9 cellular contexts compared by ENCODE assay signal in genomic region chr4:182449960-182450359, GRCh38.
DNase-seq lines count a peak whose midpoint lies in the region; ATAC-seq and TF ChIP-seq lines count a peak whose summit lies in the region.
"Had no signal": no experiment of that assay in that cellular context is flagged by ENCODE, and none has a peak within 500 bp of the region (broad histone marks: within the 10 kb centered on the region; RNA-seq: fewer than 3 reads in every experiment).

No MANE protein-coding gene starts in this region.

- H3K9ac ChIP-seq in HUES64 (ENCODE audit: low read depth, low read length) = peak overlapping the region; percentile 77

- WGBS in HUES64 = 3% methylated on average over 2 of the region's 3 CpGs
- 5 to 6% methylated on average over 2 to 3 of the region's 3 CpGs for WGBS in ectodermal cell, 2 experiments

- no peaks in the 10 kb centered on the region for H3K9me3 Mint-ChIP-seq in nephron progenitor cell

- H3K4me1 Mint-ChIP-seq in nephron progenitor cell = peaks cover 59% of the 10 kb centered on the region

- H3K9me3 ChIP-seq in HUES64 (ENCODE audit: insufficient read depth, low read depth, low read length) = no peaks in the 10 kb centered on the region
- H3K9me3 ChIP-seq in ectodermal cell (ENCODE audit: control insufficient read depth, low read length) = no peaks in the 10 kb centered on the region

- ATAC-seq in HG03457 (IDR thresholded peaks at IDR 0.05; ENCODE audit: unreplicated experiment) = no peak

- H3K4me1 ChIP-seq in HUES64 (ENCODE audit: insufficient read depth, low read length) = peaks cover 54% of the 10 kb centered on the region
- H3K4me1 ChIP-seq in ectodermal cell (ENCODE audit: control insufficient read depth, insufficient read depth, low read length) = peaks cover 19% of the 10 kb centered on the region

- H3K27me3 Mint-ChIP-seq in nephron progenitor cell (ENCODE audit: low read depth, poor library complexity) = peaks cover 17% of the 10 kb centered on the region

- peaks cover 17% of the 10 kb centered on the region for H3K27me3 ChIP-seq in HUES64 (ENCODE audit: insufficient read depth, low read length)
- H3K27me3 ChIP-seq in ectodermal cell (ENCODE audit: control insufficient read depth, insufficient read depth, low read length, poor library complexity, severe bottlenecking) = peaks cover 9% of the 10 kb centered on the region

- DNase-seq in AG09309 (ENCODE audit: low read depth) (no peak), nephron progenitor cell (no peak), Ammon's horn (ENCODE audit: low spot score) (no peak), NCI-H187 (lab: John Stamatoyannopoulos, UW) (no peak), NCI-H510A treated with DMSO at 0.1 percent for 48 hours (lab: John Stamatoyannopoulos, UW) (no peak)

- H3K27ac ChIP-seq in HUES64 (ENCODE audit: low read depth, low read length) (peak overlapping the region; percentile 39), ectodermal cell (ENCODE audit: insufficient read depth, low read depth, low read length, poor library complexity, severe bottlenecking) (no peak overlapping the region)
- H3K27ac ChIP-seq: epithelial cell of prostate had no signal

- TF ChIP-seq CTCF in AG09309 (IDR thresholded peaks at IDR 0.05; ENCODE audit: control insufficient read depth, insufficient read depth, low read depth, low read length, missing control alignments) (no peak), nephron progenitor cell (IDR thresholded peaks at IDR 0.05) (no peak)

- no peaks in the 10 kb centered on the region for H3K36me3 Mint-ChIP-seq in nephron progenitor cell (ENCODE audit: low read depth)

- peak overlapping the region; percentile 99 for H3K4me3 Mint-ChIP-seq in nephron progenitor cell

- H3K36me3 ChIP-seq in HUES64 (ENCODE audit: insufficient read depth, low read length) (no peaks in the 10 kb centered on the region), ectodermal cell (ENCODE audit: control insufficient read depth, insufficient read depth, low read length) (no peaks in the 10 kb centered on the region)

- no peak overlapping the region for H3K27ac Mint-ChIP-seq in nephron progenitor cell

- H3K4me3 ChIP-seq in AG09309 (ENCODE audit: control insufficient read depth, low read depth, low read length) = peak overlapping the region; percentile 85
- peak overlapping the region; percentile 78 for H3K4me3 ChIP-seq in HUES64 (ENCODE audit: low read length)
- peak overlapping the region; percentile 70 for H3K4me3 ChIP-seq in ectodermal cell (ENCODE audit: insufficient read depth, low read depth, low read length)
